In the genomic region with DNA sequence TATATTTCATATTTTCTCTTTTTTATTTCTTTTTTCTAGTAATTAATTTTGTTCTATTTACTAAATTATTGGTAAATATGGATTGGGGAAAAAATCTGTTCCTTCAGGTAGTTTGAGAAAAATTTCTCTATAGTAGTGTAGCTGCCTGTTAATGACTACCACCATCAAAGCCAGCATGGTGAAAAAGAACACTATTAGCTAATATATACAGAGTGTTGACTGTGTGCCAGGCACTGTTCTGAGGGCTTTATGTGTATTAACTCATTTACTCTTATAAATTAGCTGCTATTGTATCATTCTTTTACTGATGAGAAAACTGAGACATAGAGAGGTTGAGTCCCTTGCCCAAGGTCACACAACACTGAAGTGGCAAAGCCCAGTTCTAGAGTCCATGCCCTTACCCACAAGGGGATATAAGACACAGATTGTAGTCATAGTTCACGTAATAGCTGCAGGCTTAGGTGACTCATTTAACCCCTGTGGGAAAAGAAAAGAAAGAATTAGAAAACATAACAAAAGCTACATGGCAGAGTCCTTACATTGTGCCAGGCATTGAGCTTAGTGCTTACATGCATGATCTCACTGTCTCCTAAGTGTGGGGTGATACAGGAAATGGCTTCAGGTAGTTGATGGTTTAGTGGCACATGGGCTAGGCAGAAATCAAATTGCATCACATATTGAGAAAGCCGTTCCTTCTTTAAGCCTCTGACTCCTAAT, we compare ENCODE assay signal across 9 cellular contexts. TPM values are rescaled to one million over a fixed set of nuclear protein-coding genes. Genes with fewer than 3 reads are reported as not detected.
DNase-seq lines count a peak whose midpoint lies in the region; ATAC-seq and TF ChIP-seq lines count a peak whose summit lies in the region.
"Had no signal": no experiment of that assay in that cellular context is flagged by ENCODE, and none has a peak within 500 bp of the region (broad histone marks: within the 10 kb centered on the region; RNA-seq: fewer than 3 reads in every experiment).

No MANE protein-coding gene starts in this region.

- POLR2A ChIA-PET in Caco-2 (lab: Charles Lee) = no interaction called here

- 47% methylated on average over 2 of the region's 2 CpGs for WGBS in smooth muscle cell (ENCODE audit: low lambda C conversion rate)

- H3K9me3 ChIP-seq in smooth muscle cell (replicated peaks; ENCODE audit: low read depth) = no peaks in the 10 kb centered on the region
- no peaks in the 10 kb centered on the region for H3K9me3 ChIP-seq in Caco-2

- no peaks in the 10 kb centered on the region for H3K36me3 ChIP-seq in smooth muscle cell (ENCODE audit: low read depth)
- H3K36me3 ChIP-seq in Caco-2 (ENCODE audit: control insufficient read depth, insufficient read depth, low read length) = peaks cover 1% of the 10 kb centered on the region; the same call in 1 of the 2 replicates

- TF ChIP-seq CTCF in smooth muscle cell (IDR thresholded peaks at IDR 0.05; ENCODE audit: borderline replicate concordance, insufficient read depth, poor library complexity, severe bottlenecking) (no peak), Caco-2 (IDR thresholded peaks at IDR 0.05; ENCODE audit: insufficient read depth in 1 of 2, low read depth in 1 of 2, low read length in 1 of 2, severe bottlenecking in 1 of 2, unreplicated experiment in 1 of 2) (no peak)

- H4K20me1 ChIP-seq in smooth muscle cell (ENCODE audit: low read depth) = no peaks in the 10 kb centered on the region

- no peak overlapping the region for H3K4me3 ChIP-seq in smooth muscle cell
- no peak overlapping the region for H3K4me3 ChIP-seq in Caco-2 (ENCODE audit: low read depth, low read length)

- no peaks in the 10 kb centered on the region for H3K9me3 Mint-ChIP-seq in Caco-2 (ENCODE audit: unreplicated experiment)

- H3K4me3 Mint-ChIP-seq in Caco-2 (ENCODE audit: unreplicated experiment) = no peak overlapping the region

- H3K4me1 ChIP-seq in smooth muscle cell (ENCODE audit: low read depth) (no peaks in the 10 kb centered on the region), Caco-2 (peaks cover 3% of the 10 kb centered on the region; the same call in 1 of the 2 replicates)

- H3K27me3 ChIP-seq in smooth muscle cell (ENCODE audit: low read depth) (no peaks in the 10 kb centered on the region), Caco-2 (replicated peaks; ENCODE audit: control insufficient read depth, insufficient read depth, low read length) (no peaks in the 10 kb centered on the region)

- ATAC-seq in activated CD4-positive, CD25-positive, alpha-beta regulatory T cell treated with anti-CD3 and anti-CD28 coated beads, Interleukin-2, amount 50 U/mL, for 24 hours = peak; percentile 50 to 65
- peak; percentile 57 for ATAC-seq in HG03457 (IDR thresholded peaks at IDR 0.05; ENCODE audit: unreplicated experiment)

- no TSS peak for BruUV-seq in Caco-2 (replicated peaks; lab: Mats Ljungman, UMichigan)

- no peaks in the 10 kb centered on the region for H3K27me3 Mint-ChIP-seq in Caco-2 (ENCODE audit: insufficient read depth, unreplicated experiment)

- no peak for DNase-seq in activated CD4-positive, CD25-positive, alpha-beta regulatory T cell treated with anti-CD3 and anti-CD28 coated beads, Interleukin-2, amount 50 U/mL, for 72 hours
- DNase-seq in astrocyte of the hippocampus (ENCODE audit: low read depth, low spot score) (peak; percentile 77), smooth muscle cell (lab: John Stamatoyannopoulos, UW; ENCODE audit: unreplicated experiment) (no peak), NCI-H1048 (lab: John Stamatoyannopoulos, UW) (no peak), Caco-2 (no peak)
- no peak for DNase-seq in stimulated activated CD8-positive, alpha-beta memory T cell treated with anti-CD3 and anti-CD28 coated beads, Interleukin-4, amount 100 ng/mL, for 48 hours

- no peak overlapping the region for H3K9ac ChIP-seq in smooth muscle cell (ENCODE audit: low read depth)

- no peak overlapping the region for H2AFZ ChIP-seq in smooth muscle cell (ENCODE audit: low read depth)

- intact Hi-C loops in Caco-2 (cut with micrococcal nuclease; ENCODE audit: unreplicated experiment) = no loop called here

- CTCF ChIA-PET in Caco-2 (lab: Charles Lee) = no interaction called here

- H3K27ac Mint-ChIP-seq in Caco-2 (ENCODE audit: unreplicated experiment) = no peak overlapping the region

- no peaks in the 10 kb centered on the region for H3K79me2 ChIP-seq in smooth muscle cell (ENCODE audit: low read depth)

- no peaks in the 10 kb centered on the region for H3K36me3 Mint-ChIP-seq in Caco-2 (ENCODE audit: insufficient read depth, unreplicated experiment)

- H3K4me2 ChIP-seq in smooth muscle cell = no peak overlapping the region

- H3K4me1 Mint-ChIP-seq in Caco-2 (ENCODE audit: low read depth, unreplicated experiment) = peaks cover 3% of the 10 kb centered on the region

- peak overlapping the region; percentile 6 for H3K27ac ChIP-seq in smooth muscle cell (ENCODE audit: low read depth)
- H3K27ac ChIP-seq: VCaP had no signal

- no peaks in the 10 kb centered on the region for H3F3A ChIP-seq in smooth muscle cell (ENCODE audit: low read depth)

RNA-seq across cellular contexts. Expression of a gene that starts 12.2 kb away (rescaled TPM):
- total RNA-seq in smooth muscle cell (29.5 and 29.6 TPM in 2 replicates), Caco-2 (2022) (51.3 and 53.5 TPM in 2 replicates)
- polyA plus RNA-seq in smooth muscle cell = 50.5 and 60.3 TPM in 2 replicates
